ENCODE assay signal across 22 cellular contexts in the genomic region with DNA sequence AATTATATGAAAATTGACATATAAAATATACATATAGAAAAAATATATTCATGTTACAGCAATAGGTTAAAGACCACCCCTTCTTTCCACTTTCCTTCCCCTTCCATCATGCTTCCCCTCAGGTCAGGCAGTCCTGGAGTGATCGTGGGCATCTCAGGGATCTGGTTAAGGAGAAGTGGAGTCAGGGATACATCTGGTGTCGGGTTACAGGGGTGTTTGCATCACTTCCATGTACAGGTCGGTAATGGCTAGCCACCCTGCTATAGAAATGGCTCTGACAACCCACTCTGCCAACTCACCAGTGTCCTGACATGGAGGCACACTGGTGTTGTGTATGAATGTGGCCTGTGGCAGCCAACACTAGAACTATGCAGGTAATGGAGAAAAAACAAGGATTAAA.
"Had no signal": no experiment of that assay in that cellular context is flagged by ENCODE, and none has a peak within 500 bp of the region (broad histone marks: within the 10 kb centered on the region; RNA-seq: fewer than 3 reads in every experiment).

No MANE protein-coding gene starts in this region.

- H3K9me3 ChIP-seq: MG63, SJCRH30 had no signal

- DNase-seq: KBM-7, MG63, NCI-H1092, NCI-H1105 treated with DMSO at 0.1 percent for 48 hours, NCI-H1417 treated with DMSO at 0.1 percent for 48 hours, NCI-H146, NCI-H1694 treated with DMSO at 0.1 percent for 48 hours, NCI-H1930, NCI-H2081, NCI-H2107, NCI-H2171 treated with DMSO at 0.1 percent for 48 hours, NCI-H345, NCI-H446 treated with DMSO at 0.1 percent for 48 hours, NCI-H510A treated with DMSO at 0.1 percent for 48 hours, NCI-H526, NCI-H774, PC-3, SHP77 treated with DMSO at 0.1 percent for 48 hours, SJCRH30 had no signal

- H3K4me1 ChIP-seq: SJCRH30 had no signal

- H3K27ac ChIP-seq: SJCRH30 had no signal

- H3K27me3 ChIP-seq: MG63 had no signal

- ATAC-seq: Panc1, PC-3, Right ventricle myocardium inferior, SK-N-SH treated with all-trans-retinoic acid at 6 μM for 48 hours had no signal

- H3K4me3 ChIP-seq: MG63, SJCRH30 had no signal

- H3K36me3 ChIP-seq: MG63, SJCRH30 had no signal
